ENCODE assay signal across 24 cellular contexts in the genomic region with DNA sequence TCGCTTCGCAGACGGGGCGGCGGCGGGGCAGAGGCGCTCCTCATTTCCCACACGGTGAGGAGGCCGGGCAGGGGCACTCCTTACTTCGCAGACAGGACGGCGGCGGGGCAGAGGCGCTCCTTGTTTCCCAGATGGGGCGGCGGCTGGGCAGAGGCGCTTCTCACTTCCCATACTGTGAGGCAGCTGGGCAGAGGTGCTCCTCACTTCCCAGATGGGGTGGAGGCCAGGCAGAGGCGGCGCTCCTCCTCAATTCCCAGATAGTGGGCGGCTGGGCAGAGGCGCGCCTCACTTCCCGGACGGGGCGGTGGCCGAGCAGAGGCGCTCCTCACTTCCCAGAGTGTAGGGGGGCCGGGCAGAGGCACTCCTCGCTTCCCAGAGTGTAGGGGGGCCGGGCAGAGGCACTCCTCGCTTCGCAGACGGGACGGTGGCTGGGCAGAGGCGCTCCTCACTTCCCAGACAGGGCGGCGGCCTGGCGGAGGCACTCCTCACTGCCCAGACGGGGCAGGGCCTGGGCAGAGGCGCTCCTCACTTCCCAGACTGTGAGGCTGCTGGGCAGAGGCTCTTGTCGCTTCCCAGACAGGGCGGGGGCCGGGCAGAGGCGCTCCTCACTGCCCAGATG.
"Had no signal": no experiment of that assay in that cellular context is flagged by ENCODE, and none has a peak within 500 bp of the region (broad histone marks: within the 10 kb centered on the region; RNA-seq: fewer than 3 reads in every experiment).

No MANE protein-coding gene starts in this region.

- H3K27me3 ChIP-seq: esophagus muscularis mucosa, gastroesophageal sphincter, left lung, pancreas, sigmoid colon, stomach, transverse colon had no signal

- H3K36me3 ChIP-seq: pancreas, transverse colon had no signal

- DNase-seq: effector memory CD8-positive, alpha-beta T cell; glutamatergic neuron; islet precursor cell; mesendoderm; naive B cell; occipital lobe; sigmoid colon; stimulated activated CD4-positive, alpha-beta T cell treated with anti-CD3 and anti-CD28 coated beads, Interleukin-12 subunit alpha, Interleukin-12 subunit beta, amount 100 ng/mL, for 4 hours; stimulated activated naive CD4-positive, alpha-beta T cell; stomach; substantia nigra; transverse colon had no signal

- H3K27ac Mint-ChIP-seq: dendritic cell treated with granulocyte-macrophage colony-stimulating factor and Interleukin-4, amounts not matched to agents 40 ng/mL and 50 ng/mL, for 4 days; effector memory CD8-positive, alpha-beta T cell; nephron; progenitor cell of endocrine pancreas had no signal

- FAIRE-seq: colon, pancreas had no signal

- H3K4me1 ChIP-seq: pancreas had no signal

- H3K9me3 ChIP-seq: esophagus muscularis mucosa, gastroesophageal sphincter, pancreas, sigmoid colon, thoracic aorta, transverse colon had no signal

- H3K27ac ChIP-seq: epithelial cell of prostate, esophagus muscularis mucosa, gastroesophageal sphincter, left lung, pancreas, sigmoid colon, skin epidermis, stomach, thoracic aorta, transverse colon had no signal

- H3K9me3 Mint-ChIP-seq: effector memory CD8-positive, alpha-beta T cell had no signal

- H3K4me3 ChIP-seq: esophagus muscularis mucosa, gastroesophageal sphincter, left lung, lung, pancreas, sigmoid colon, skin epidermis, stomach, thoracic aorta, transverse colon had no signal

- H3K4me3 Mint-ChIP-seq: dendritic cell treated with granulocyte-macrophage colony-stimulating factor and Interleukin-4, amounts not matched to agents 40 ng/mL and 50 ng/mL, for 4 days; effector memory CD8-positive, alpha-beta T cell; naive B cell; nephron had no signal

- ATAC-seq: effector memory CD8-positive, alpha-beta T cell; gastroesophageal sphincter; left lung; pancreas had no signal

- H3K27me3 Mint-ChIP-seq: dendritic cell treated with granulocyte-macrophage colony-stimulating factor and Interleukin-4, amounts not matched to agents 40 ng/mL and 50 ng/mL, for 4 days; effector memory CD8-positive, alpha-beta T cell; naive B cell; progenitor cell of endocrine pancreas had no signal
